ENCODE assay signal across 8 cellular contexts in the genomic region with DNA sequence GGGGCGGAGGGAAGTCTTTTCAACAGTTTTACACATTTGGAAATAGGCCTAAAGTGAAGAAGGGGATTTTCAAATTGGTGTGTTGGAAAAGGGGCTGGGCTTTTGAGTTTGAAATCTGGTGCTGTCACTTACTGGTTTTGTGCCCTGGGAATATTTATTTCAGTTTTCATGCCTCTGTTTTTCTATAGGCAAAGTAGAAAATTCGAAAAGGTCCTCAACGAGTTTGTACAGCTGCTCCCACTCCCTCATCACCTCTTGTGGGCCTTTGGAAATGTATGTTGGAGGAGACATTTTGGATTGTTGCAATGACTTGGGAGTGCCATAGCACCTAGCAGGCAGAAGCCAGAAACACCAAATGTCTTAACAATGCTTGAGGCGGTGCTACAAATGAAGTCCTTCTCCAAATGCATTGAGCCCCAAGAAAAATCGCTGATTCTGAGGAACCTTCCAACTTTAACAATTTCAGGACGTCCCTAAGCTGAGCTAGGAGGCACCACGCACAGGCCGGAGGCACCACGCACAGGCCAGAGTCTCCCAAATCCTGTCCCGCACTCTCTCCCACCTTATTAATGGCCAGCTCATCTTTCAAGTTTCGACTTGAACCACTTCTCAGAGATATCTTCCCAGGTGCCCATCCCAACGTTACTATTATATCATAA. TPM values are rescaled to one million over a fixed set of nuclear protein-coding genes. Genes with fewer than 3 reads are reported as not detected.
DNase-seq lines count a peak whose midpoint lies in the region; ATAC-seq and TF ChIP-seq lines count a peak whose summit lies in the region.

No MANE protein-coding gene starts in this region.

- H3K9ac ChIP-seq in PC-3 (ENCODE audit: low read length), result peak overlapping the region; percentile 98; the same call in 1 of the 2 replicates

- peaks cover 7% of the 10 kb centered on the region; the same call in 1 of the 2 replicates for H4K20me1 ChIP-seq in PC-3 (ENCODE audit: low read length)

- BruUV-seq in PC-3 (replicated peaks; lab: Mats Ljungman, UMichigan), result TSS peak; percentile 79

- no peaks in the 10 kb centered on the region for H3K9me3 Mint-ChIP-seq in osteocyte (ENCODE audit: unreplicated experiment)

- H3K4me2 ChIP-seq in PC-3 (ENCODE audit: low read length), result peak overlapping the region; percentile 96

- H3K4me1 ChIP-seq in PC-3 (ENCODE audit: insufficient read depth, low read length) (peaks cover 31% of the 10 kb centered on the region), esophagus muscularis mucosa (peaks cover 11 to 42% (median 41%) of the 10 kb centered on the region in 4 donors)

- H3K27me3 ChIP-seq in PC-3 (ENCODE audit: low read length) (no peaks in the 10 kb centered on the region), esophagus muscularis mucosa (no peaks in the 10 kb centered on the region)

- peak; percentile 33 for DNase-seq in D341Med (ENCODE audit: low spot score)
- DNase-seq in PC-3, result no peak
- DNase-seq in esophagus muscularis mucosa (ENCODE audit: extremely low spot score), result no peak
- DNase-seq in osteocyte (ENCODE audit: extremely low spot score, unreplicated experiment), result no peak
- no peak for DNase-seq in effector CD4-positive, alpha-beta T cell

- no peaks in the 10 kb centered on the region for H3K9me2 ChIP-seq in PC-3 (replicated peaks; ENCODE audit: low read length)

- H3K4me3 ChIP-seq in PC-3 (ENCODE audit: low read length) (peak overlapping the region; percentile 94), esophagus muscularis mucosa (peak overlapping the region; percentile 73 to 95 (median 89))

- H3K27ac Mint-ChIP-seq in osteocyte (ENCODE audit: unreplicated experiment), result peak overlapping the region; percentile 95

- H3K27ac ChIP-seq in PC-3 (ENCODE audit: low read length) (peak overlapping the region; percentile 74), esophagus muscularis mucosa (replicated peaks in 1 of 4) (peak overlapping the region; percentile 94 to 97 (median 96))

- H2AFZ ChIP-seq in PC-3 (ENCODE audit: low read length), result peak overlapping the region; percentile 79

- 77% methylated on average over 12 of the region's 12 CpGs for WGBS in esophagus muscularis mucosa

- TF ChIP-seq POLR2A in esophagus muscularis mucosa (IDR thresholded peaks at IDR 0.05; ENCODE audit: low read depth), result no peak

- no peak for TF ChIP-seq EP300 in esophagus muscularis mucosa (IDR thresholded peaks at IDR 0.05)

- TF ChIP-seq CTCF in PC-3 (conservative IDR thresholded peaks at IDR 0.05; ENCODE audit: low read depth, low read length) (no peak), esophagus muscularis mucosa (IDR thresholded peaks at IDR 0.05) (no peak), osteocyte (IDR thresholded peaks at IDR 0.05) (no peak)

- H3K36me3 ChIP-seq in PC-3 (ENCODE audit: low read depth, low read length) (peaks cover 12% of the 10 kb centered on the region; the same call in 1 of the 2 replicates), esophagus muscularis mucosa (peaks cover 9 to 21% (median 16%) of the 10 kb centered on the region in 4 donors)

- peaks cover 33% of the 10 kb centered on the region for H3K4me1 Mint-ChIP-seq in osteocyte (ENCODE audit: unreplicated experiment)

- POLR2A ChIA-PET in PC-3 (lab: Charles Lee; ENCODE audit: unreplicated experiment), result no interaction called here

- H3F3A ChIP-seq in PC-3 (ENCODE audit: low read length, unreplicated experiment), result no peaks in the 10 kb centered on the region

- H3K79me2 ChIP-seq in PC-3 (ENCODE audit: low read length), result peaks cover 37% of the 10 kb centered on the region

- intact Hi-C loops in PC-3 (cut with micrococcal nuclease) (loop anchor here (2.0 kb wide), 2 partner anchors 39 to 145 kb away; no protein-coding TSS in a partner anchor), esophagus muscularis mucosa (cut with DNase I) (no loop called here)

- H3K9me3 ChIP-seq in PC-3 (ENCODE audit: low read length), result no peaks in the 10 kb centered on the region
- no peaks in the 10 kb centered on the region for H3K9me3 ChIP-seq in esophagus muscularis mucosa

- peak overlapping the region; percentile 91 for H3K4me3 Mint-ChIP-seq in osteocyte (ENCODE audit: unreplicated experiment)

- CTCF ChIA-PET in PC-3 (lab: Charles Lee), result interaction anchor here (0.6 to 0.7 kb wide), 2 partner anchors 772 to 1986 kb away, joined by 3 to 8 read pairs; no protein-coding TSS in a partner anchor

- ATAC-seq in PC-3 (no peak), HG03571 (IDR thresholded peaks at IDR 0.05; ENCODE audit: unreplicated experiment) (no peak), GM21360 (IDR thresholded peaks at IDR 0.05; ENCODE audit: unreplicated experiment) (no peak), HG02852 (IDR thresholded peaks at IDR 0.05; ENCODE audit: unreplicated experiment) (no peak)

- H3K36me3 Mint-ChIP-seq in osteocyte (ENCODE audit: unreplicated experiment), result peaks cover 12% of the 10 kb centered on the region

- peaks cover 10% of the 10 kb centered on the region for H3K27me3 Mint-ChIP-seq in osteocyte (ENCODE audit: unreplicated experiment)

RNA-seq across cellular contexts. Expression of a gene that starts 0.6 kb away (rescaled TPM):
- 487 and 769 TPM in 2 replicates for total RNA-seq in PC-3 (2014; rRNA removed)
- total RNA-seq in esophagus muscularis mucosa, result 100 to 1,000 TPM; 133 to 799 (median 379) TPM
- 83.9 and 89.5 TPM in 2 replicates for total RNA-seq in osteocyte
